In genomic region chr1:25239681-25240541, GRCh38 we compare ENCODE assay signal across 8 cellular contexts. TPM values are rescaled to one million over a fixed set of nuclear protein-coding genes. Genes with fewer than 3 reads are reported as not detected.
DNase-seq lines count a peak whose midpoint lies in the region; ATAC-seq lines count a peak whose summit lies in the region.

No MANE protein-coding gene starts in this region.

- no peak overlapping the region for H2BK15ac ChIP-seq in mesendoderm (replicated peaks; ENCODE audit: low read depth)

- H3K79me1 ChIP-seq in mesendoderm (ENCODE audit: low read length): peaks cover 1% of the 10 kb centered on the region

- intact Hi-C loops in CD4-positive, alpha-beta memory T cell (cut with micrococcal nuclease): loop anchor here (1.0 to 10.0 kb wide), 4 partner anchors 7 to 885 kb away; partner anchors contain the start of genes RSRP1 and SYF2

- H3K23ac ChIP-seq in mesendoderm (ENCODE audit: low read length): no peak overlapping the region

- no peak overlapping the region for H3K4ac ChIP-seq in mesendoderm (ENCODE audit: low read depth, low read length)

- peak; percentile 84 to 92 (median 84) for DNase-seq in CD4-positive, alpha-beta memory T cell
- DNase-seq in NK-92 (lab: John Stamatoyannopoulos, UW; ENCODE audit: unreplicated experiment) (peak; percentile 42), mesendoderm (peak; percentile 97)
- peak; percentile 94 for DNase-seq in activated CD8-positive, alpha-beta memory T cell treated with anti-CD3 and anti-CD28 coated beads for 24 hours
- peak; percentile 78 to 79 (median 78) for DNase-seq in effector memory CD8-positive, alpha-beta T cell
- DNase-seq in stimulated activated CD8-positive, alpha-beta memory T cell treated with anti-CD3 and anti-CD28 coated beads, Interleukin-12 subunit alpha, Interleukin-12 subunit beta, amount 100 ng/mL, for 4 hours (ENCODE audit: low read depth): peak; percentile 75

- peaks cover 33% of the 10 kb centered on the region for H3K36me3 ChIP-seq in CD4-positive, alpha-beta memory T cell (ENCODE audit: insufficient read depth, low read length)
- H3K36me3 ChIP-seq in mesendoderm (ENCODE audit: control insufficient read depth, insufficient read depth, low read length): peaks cover 2% of the 10 kb centered on the region

- peaks cover 65% of the 10 kb centered on the region for H3K4me1 ChIP-seq in CD4-positive, alpha-beta memory T cell (ENCODE audit: insufficient read depth, low read length)
- peaks cover 4% of the 10 kb centered on the region for H3K4me1 ChIP-seq in mesendoderm (ENCODE audit: control insufficient read depth, low read depth, low read length)

- no peak overlapping the region for H3K18ac ChIP-seq in mesendoderm (ENCODE audit: low read length)

- H3K9me3 Mint-ChIP-seq in CD4-positive, alpha-beta memory T cell: peaks cover 0 to 6% (median 0%) of the 10 kb centered on the region in 8 donors
- no peaks in the 10 kb centered on the region for H3K9me3 Mint-ChIP-seq in effector memory CD8-positive, alpha-beta T cell

- no peak overlapping the region for H2BK120ac ChIP-seq in mesendoderm (ENCODE audit: low read depth, low read length)

- peaks cover 26 to 50% of the 10 kb centered on the region in 2 donors for H3K36me3 Mint-ChIP-seq in CD4-positive, alpha-beta memory T cell
- peaks cover 73% of the 10 kb centered on the region for H3K36me3 Mint-ChIP-seq in effector memory CD8-positive, alpha-beta T cell (ENCODE audit: insufficient read depth)

- POLR2A ChIA-PET in CD4-positive, alpha-beta memory T cell (lab: Charles Lee; ENCODE audit: partially characterized antibody): interaction anchor here (0.6 to 6.8 kb wide), 9 partner anchors 8 to 597 kb away, joined by 3 to 96 read pairs (median 3); partner anchors contain the start of genes RSRP1, SRRM1, SYF2 and TMEM50A

- ATAC-seq in GM19452 (IDR thresholded peaks at IDR 0.05; ENCODE audit: unreplicated experiment): peak; percentile 62
- peak; percentile 26 for ATAC-seq in HG03575 (IDR thresholded peaks at IDR 0.05; ENCODE audit: extremely low read depth, insufficient number of reproducible peaks, low FRiP score, unreplicated experiment)
- ATAC-seq in effector memory CD8-positive, alpha-beta T cell (replicated peaks): peak; percentile 84

- H4K8ac ChIP-seq in mesendoderm (ENCODE audit: low read depth, low read length): no peak overlapping the region

- H3K27ac ChIP-seq in CD4-positive, alpha-beta memory T cell (ENCODE audit: low read depth, low read length): peak overlapping the region; percentile 77
- H3K27ac ChIP-seq in mesendoderm (ENCODE audit: low read depth, low read length): peak overlapping the region; percentile 53

- no peaks in the 10 kb centered on the region for H3K9me3 ChIP-seq in CD4-positive, alpha-beta memory T cell (ENCODE audit: control insufficient read depth in 1 of 2, low read length in 2 of 2)

- H2AK5ac ChIP-seq in mesendoderm (ENCODE audit: low read length): no peak overlapping the region

- H3K27me3 Mint-ChIP-seq in CD4-positive, alpha-beta memory T cell: no peaks in the 10 kb centered on the region
- no peaks in the 10 kb centered on the region for H3K27me3 Mint-ChIP-seq in effector memory CD8-positive, alpha-beta T cell

- H2BK5ac ChIP-seq in mesendoderm (ENCODE audit: low read length): no peak overlapping the region

- CTCF ChIA-PET in CD4-positive, alpha-beta memory T cell (lab: Charles Lee; ENCODE audit: partially characterized antibody): interaction anchor here (0.6 to 1.7 kb wide), 10 partner anchors 8 to 281 kb away, joined by 3 to 6 read pairs (median 4); partner anchors contain the start of genes MACO1 and SYF2

- H3K79me2 ChIP-seq in mesendoderm (ENCODE audit: control insufficient read depth, insufficient read depth, low read length): no peaks in the 10 kb centered on the region

- peak overlapping the region; percentile 94 to 100 (median 96) for H3K27ac Mint-ChIP-seq in CD4-positive, alpha-beta memory T cell
- H3K27ac Mint-ChIP-seq in effector memory CD8-positive, alpha-beta T cell: peak overlapping the region; percentile 94 to 97

- H3K27me3 ChIP-seq in CD4-positive, alpha-beta memory T cell (ENCODE audit: insufficient read depth, low read length): no peaks in the 10 kb centered on the region
- no peaks in the 10 kb centered on the region for H3K27me3 ChIP-seq in mesendoderm (ENCODE audit: insufficient read depth, low read length, poor library complexity)

- no CpG with 5 or more reads among the region's 41 CpGs for WGBS in mesendoderm (ENCODE audit: extremely low coverage, insufficient coverage, low lambda C conversion rate)

- peak overlapping the region; percentile 74 for H3K56ac ChIP-seq in mesendoderm (ENCODE audit: low read length)

- peak overlapping the region; percentile 19 to 69 for H3K4me3 ChIP-seq in CD4-positive, alpha-beta memory T cell (ENCODE audit: low read length in 2 of 2)
- peak overlapping the region; percentile 37 for H3K4me3 ChIP-seq in mesendoderm (ENCODE audit: low read length)

- H3K9ac ChIP-seq in mesendoderm (ENCODE audit: low read length): peak overlapping the region; percentile 61

- peak overlapping the region; percentile 66 for H3K4me2 ChIP-seq in mesendoderm (ENCODE audit: low read length)

- H4K5ac ChIP-seq in mesendoderm (ENCODE audit: low read length): no peak overlapping the region

- peaks cover 32 to 63% (median 44%) of the 10 kb centered on the region in 4 donors for H3K4me1 Mint-ChIP-seq in CD4-positive, alpha-beta memory T cell
- peaks cover 32 to 37% of the 10 kb centered on the region in 2 donors for H3K4me1 Mint-ChIP-seq in effector memory CD8-positive, alpha-beta T cell (ENCODE audit: low read depth in 2 of 2)

- peak overlapping the region; percentile 88 to 92 (median 90) for H3K4me3 Mint-ChIP-seq in CD4-positive, alpha-beta memory T cell
- peak overlapping the region; percentile 90 to 91 for H3K4me3 Mint-ChIP-seq in effector memory CD8-positive, alpha-beta T cell

RNA-seq across cellular contexts. Expression of gene RSRP1, which starts 7.3 kb away (rescaled TPM):
- total RNA-seq in CD4-positive, alpha-beta memory T cell: 100 to 1,000 TPM; 470 to 494 TPM
- 10 to 100 TPM; 33.1 to 57.5 TPM for polyA plus RNA-seq in CD4-positive, alpha-beta memory T cell
- 13.5 TPM for polyA plus RNA-seq in mesendoderm (2013, experiment 1 of 2)
- 12.1 TPM for polyA plus RNA-seq in mesendoderm (2013, experiment 2 of 2)

RNA-seq across cellular contexts. Expression of gene SYF2, which starts 7.6 kb away (rescaled TPM):
- 10 to 100 TPM; 64.3 to 66.8 TPM for total RNA-seq in CD4-positive, alpha-beta memory T cell
- polyA plus RNA-seq in CD4-positive, alpha-beta memory T cell: 100 to 1,000 TPM in 1 of 2 donors, 10 to 100 TPM in 1; 82.9 to 111 TPM
- 66.8 TPM for polyA plus RNA-seq in mesendoderm (2013, experiment 1 of 2)
- 67.6 TPM for polyA plus RNA-seq in mesendoderm (2013, experiment 2 of 2)

RNA-seq across cellular contexts. Expression of gene RHD, which starts 32.4 kb away (rescaled TPM):
- under 1 TPM in 1 of 2 experiments, not detected in 1; 0.15 TPM for total RNA-seq in CD4-positive, alpha-beta memory T cell
- under 1 TPM; 0.13 to 0.44 TPM for polyA plus RNA-seq in CD4-positive, alpha-beta memory T cell
- polyA plus RNA-seq in mesendoderm (2013, experiment 1 of 2): not detected
- polyA plus RNA-seq in mesendoderm (2013, experiment 2 of 2): not detected

Comparison
In these comparisons a context has a peak if more than half of its experiments do, and no peak if none do; other contexts are left out.
1. Peak in every context shown above with its lines: DNase-seq, ATAC-seq, H3K4me3 ChIP-seq and H3K27ac ChIP-seq.
2. DNase-seq: peak in every context shown above with its lines; median percentile 97 in mesendoderm; 94 in activated CD8-positive, alpha-beta memory T cell treated with anti-CD3 and anti-CD28 coated beads for 24 hours; 84 in CD4-positive, alpha-beta memory T cell; 78 in effector memory CD8-positive, alpha-beta T cell; 75 in stimulated activated CD8-positive, alpha-beta memory T cell treated with anti-CD3 and anti-CD28 coated beads, Interleukin-12 subunit alpha, Interleukin-12 subunit beta, amount 100 ng/mL, for 4 hours; 42 in NK-92.
3. ATAC-seq: peak in every context shown above with its lines; median percentile 84 in effector memory CD8-positive, alpha-beta T cell; 62 in GM19452; 26 in HG03575.